23 cellular contexts compared by ENCODE assay signal in the genomic region with DNA sequence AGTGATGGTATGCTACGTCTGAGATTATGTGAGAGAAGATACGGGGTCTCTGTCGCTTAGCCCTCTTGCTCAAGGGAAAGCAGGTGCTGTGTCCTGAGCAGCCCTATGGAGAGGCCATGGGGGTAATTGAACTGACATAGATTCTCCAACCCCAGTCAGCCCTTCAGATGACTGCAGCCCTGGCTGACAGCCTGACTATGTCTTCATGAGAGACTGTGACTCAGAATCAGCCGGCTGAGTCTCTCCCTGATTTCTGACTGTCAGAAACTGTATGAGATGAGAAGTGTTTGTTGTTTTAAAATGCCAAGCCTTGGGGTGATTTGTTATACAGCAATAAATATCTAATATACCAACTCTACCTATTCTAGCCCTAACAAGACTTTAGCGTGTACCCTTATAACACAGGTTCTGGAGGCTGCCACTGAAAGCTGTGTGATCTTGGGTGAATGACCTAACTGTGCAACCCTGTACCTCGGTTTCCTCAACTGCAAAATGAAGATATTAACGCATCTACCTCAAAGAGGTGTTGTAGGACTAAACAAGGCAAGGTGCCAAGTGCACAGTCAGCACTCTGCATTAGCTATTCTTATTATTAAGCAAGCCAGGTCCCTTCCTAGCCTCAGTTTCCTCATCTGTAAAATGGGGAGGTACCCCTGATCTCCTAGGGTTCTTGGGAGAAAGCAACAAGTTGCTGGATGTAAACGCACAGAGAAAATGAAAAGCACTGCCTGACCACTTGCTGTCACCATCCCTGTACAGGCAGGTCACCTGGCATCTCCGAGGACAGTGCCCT. TPM values are rescaled to one million over a fixed set of nuclear protein-coding genes. Genes with fewer than 3 reads are reported as not detected.
DNase-seq lines count a peak whose midpoint lies in the region; ATAC-seq and TF ChIP-seq lines count a peak whose summit lies in the region.
"Had no signal": no experiment of that assay in that cellular context is flagged by ENCODE, and none has a peak within 500 bp of the region (broad histone marks: within the 10 kb centered on the region; RNA-seq: fewer than 3 reads in every experiment).

No MANE protein-coding gene starts in this region.

- no peak overlapping the region for H2BK5ac ChIP-seq in neuronal stem cell (ENCODE audit: low read length)

- no peak overlapping the region for H2AFZ ChIP-seq in neuronal stem cell (ENCODE audit: low read length)

- peak overlapping the region; percentile 27 for H3K23ac ChIP-seq in neuronal stem cell (ENCODE audit: low read depth, low read length, poor library complexity)

- H2BK120ac ChIP-seq in neuronal stem cell (ENCODE audit: low read depth, low read length): no peak overlapping the region

- H3K18ac ChIP-seq in neuronal stem cell (ENCODE audit: low read length): no peak overlapping the region

- H3K36me3 ChIP-seq in RWPE2 (ENCODE audit: low read depth): no peaks in the 10 kb centered on the region
- H3K36me3 ChIP-seq in neuronal stem cell (replicated peaks in 1 of 2; ENCODE audit: control insufficient read depth in 2 of 2, insufficient read depth in 2 of 2, low read length in 2 of 2): no peaks in the 10 kb centered on the region
- H3K36me3 ChIP-seq: neutrophil, transverse colon had no signal

- no peak overlapping the region for H3K4me2 ChIP-seq in neuronal stem cell (ENCODE audit: insufficient read depth, low read length, poor library complexity, severe bottlenecking)

- H3K4me1 ChIP-seq in RWPE2 (ENCODE audit: insufficient read depth, poor library complexity, severe bottlenecking) (no peaks in the 10 kb centered on the region), neuronal stem cell (ENCODE audit: control insufficient read depth in 2 of 2, insufficient read depth in 1 of 2, low read depth in 1 of 2, low read length in 2 of 2) (peaks cover 5 to 12% of the 10 kb centered on the region in 2 donors)
- H3K4me1 ChIP-seq: heart left ventricle, transverse colon had no signal

- H3K27ac ChIP-seq in HL-60 (replicated peaks): 0 out of 2 replicates have a peak overlapping the region, but pooled peaks have one; percentile 14
- no peak overlapping the region for H3K27ac ChIP-seq in RWPE2 (ENCODE audit: poor library complexity, severe bottlenecking)
- H3K27ac ChIP-seq in neuronal stem cell (replicated peaks; ENCODE audit: low read length): no peak overlapping the region
- H3K27ac ChIP-seq: coronary artery, heart left ventricle, neutrophil, psoas muscle, transverse colon had no signal

- no peak overlapping the region for H3K14ac ChIP-seq in neuronal stem cell (ENCODE audit: low read length)

- H3K4ac ChIP-seq in neuronal stem cell (ENCODE audit: low read length): no peak overlapping the region

- H3K4me3 ChIP-seq in HL-60 (replicated peaks; ENCODE audit: insufficient read depth, low read length): no peak overlapping the region
- no peak overlapping the region for H3K4me3 ChIP-seq in RWPE2 (ENCODE audit: severe bottlenecking)
- H3K4me3 ChIP-seq in epithelial cell of esophagus (ENCODE audit: low read length): no peak overlapping the region
- no peak overlapping the region for H3K4me3 ChIP-seq in neuronal stem cell (ENCODE audit: low read length in 2 of 2)
- H3K4me3 ChIP-seq: coronary artery, heart left ventricle, psoas muscle, transverse colon had no signal

- ATAC-seq in RWPE2 (ENCODE audit: low read depth) (peak; percentile 52; the same call in 1 of the 3 replicates), GM19463 (IDR thresholded peaks at IDR 0.05; ENCODE audit: unreplicated experiment) (no peak)

- H3K27me3 ChIP-seq in HL-60 (ENCODE audit: insufficient read depth, poor library complexity, severe bottlenecking) (no peaks in the 10 kb centered on the region), RWPE2 (ENCODE audit: insufficient read depth, poor library complexity, severe bottlenecking) (no peaks in the 10 kb centered on the region), neuronal stem cell (ENCODE audit: control insufficient read depth in 3 of 3, insufficient read depth in 3 of 3, low read depth in 1 of 3, low read length in 3 of 3) (no peaks in the 10 kb centered on the region)
- H3K27me3 ChIP-seq: heart left ventricle, neutrophil, transverse colon had no signal

- H3K9ac ChIP-seq in neuronal stem cell (ENCODE audit: low read depth, low read length, poor library complexity): no peak overlapping the region

- H3K9me3 ChIP-seq in RWPE2 (ENCODE audit: severe bottlenecking) (no peaks in the 10 kb centered on the region), neuronal stem cell (replicated peaks in 1 of 2; ENCODE audit: control insufficient read depth in 2 of 2, insufficient read depth in 1 of 2, low read depth in 1 of 2, low read length in 2 of 2) (no peaks in the 10 kb centered on the region)
- H3K9me3 ChIP-seq: heart left ventricle, neutrophil, psoas muscle, transverse colon had no signal

- H4K8ac ChIP-seq in neuronal stem cell (ENCODE audit: low read depth, low read length): no peak overlapping the region

- no peak for DNase-seq in HL-60 (ENCODE audit: low read depth in 1 of 2, low spot score in 1 of 2)
- DNase-seq in RWPE2 (ENCODE audit: low spot score): no peak
- peak; percentile 76 for DNase-seq in epithelial cell of esophagus (ENCODE audit: low read depth)
- DNase-seq in neuronal stem cell (ENCODE audit: low spot score): no peak
- DNase-seq in HK-2 (ENCODE audit: unreplicated experiment): no peak
- no peak for DNase-seq in activated gamma-delta T cell treated with Interleukin-2 at 50 U/mL for 16 hours
- DNase-seq: activated CD4-positive, alpha-beta memory T cell treated with anti-CD3 and anti-CD28 coated beads for 36 hours; activated effector memory CD4-positive, alpha-beta T cell treated with anti-CD3 and anti-CD28 coated beads, Interleukin-2, amount 50 U/mL, for 16 hours; activated T-cell treated with anti-CD3 and anti-CD28 coated beads for 4 hours; CD4-positive, alpha-beta T cell; H7; heart left ventricle; left colon; NCI-H1436; NCI-H446 treated with DMSO at 0.1 percent for 48 hours; OCI-M1; SHP77 treated with DMSO at 0.1 percent for 48 hours; SW 1271; transverse colon had no signal

- H2AK5ac ChIP-seq in neuronal stem cell (ENCODE audit: low read depth, low read length): peak overlapping the region; percentile 92

- no peak overlapping the region for H4K91ac ChIP-seq in neuronal stem cell (ENCODE audit: low read depth, low read length, poor library complexity)

- H2BK12ac ChIP-seq in neuronal stem cell (ENCODE audit: low read length): peak overlapping the region; percentile 48

- no CpG with 5 or more reads among the region's 9 CpGs for WGBS in neuronal stem cell (ENCODE audit: extremely low coverage in 2 of 2, insufficient read length in 2 of 2, insufficient replicate concordance in 1 of 2), 2 donors

- peak overlapping the region; percentile 33 for H2BK15ac ChIP-seq in neuronal stem cell (ENCODE audit: low read length)

- TF ChIP-seq CTCF in HL-60 (IDR thresholded peaks at IDR 0.05; ENCODE audit: insufficient read depth, low read length) (no peak), RWPE2 (IDR thresholded peaks at IDR 0.05; ENCODE audit: poor library complexity, severe bottlenecking) (no peak), epithelial cell of esophagus (IDR thresholded peaks at IDR 0.05; ENCODE audit: insufficient read depth, low read depth, low read length, missing control alignments) (no peak)

- H3K79me1 ChIP-seq in neuronal stem cell (ENCODE audit: low read depth, low read length): no peaks in the 10 kb centered on the region

RNA-seq across cellular contexts. Expression of a gene that starts 24.9 kb away (rescaled TPM):
- polyA plus RNA-seq in neuronal stem cell (2013, experiment 1 of 2): 0.63 TPM
- 0.73 TPM for polyA plus RNA-seq in neuronal stem cell (2013, experiment 2 of 2)

RNA-seq across cellular contexts. Expression of a gene that starts 30.3 kb away (rescaled TPM):
- polyA plus RNA-seq in neuronal stem cell (2013, experiment 1 of 2): 6.6 TPM
- polyA plus RNA-seq in neuronal stem cell (2013, experiment 2 of 2): 6.8 TPM

RNA-seq across cellular contexts. Expression of a gene that starts 39.9 kb away (rescaled TPM):
- polyA plus RNA-seq in neuronal stem cell (2013, experiment 1 of 2): 61.5 TPM
- polyA plus RNA-seq in neuronal stem cell (2013, experiment 2 of 2): 58.6 TPM

RNA-seq across cellular contexts. Expression of a gene that starts 46.7 kb away (rescaled TPM):
- 0.26 TPM for polyA plus RNA-seq in neuronal stem cell (2013, experiment 1 of 2)
- 0.18 TPM for polyA plus RNA-seq in neuronal stem cell (2013, experiment 2 of 2)
- polyA plus RNA-seq: heart left ventricle had no signal
